Comparison of ENCODE assay signal across 8 cellular contexts in the genomic region with DNA sequence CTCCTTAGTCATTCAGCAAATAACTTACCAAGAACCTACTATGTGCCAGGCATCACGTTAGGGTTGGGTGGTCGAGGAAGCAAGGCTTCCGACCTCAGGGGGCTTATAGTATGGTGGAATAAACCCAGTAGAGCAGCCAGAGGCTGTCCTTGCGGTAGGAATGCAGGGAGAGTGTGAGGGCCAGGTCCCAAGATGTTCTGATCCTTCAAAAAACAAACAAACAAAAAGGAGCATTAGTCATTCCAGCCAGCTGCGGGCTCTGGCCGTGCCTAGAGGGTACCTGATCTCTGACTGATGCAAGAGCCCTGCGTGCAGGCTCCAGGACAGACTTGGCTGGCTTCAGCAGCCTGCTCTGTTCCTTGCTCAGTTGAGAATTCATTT. TPM values are rescaled to one million over a fixed set of nuclear protein-coding genes. Genes with fewer than 3 reads are reported as not detected.
A peak's percentile ranks its signal among the peaks of the same experiment; 100 is the strongest.
DNase-seq lines count a peak whose midpoint lies in the region; ATAC-seq and TF ChIP-seq lines count a peak whose summit lies in the region.

No MANE protein-coding gene starts in this region.

- H3K4me3 ChIP-seq in Loucy (ENCODE audit: low read length, poor library complexity, severe bottlenecking): no peak overlapping the region

- no peaks in the 10 kb centered on the region for H4K20me1 ChIP-seq in Loucy (ENCODE audit: insufficient read depth, low read length, poor library complexity, severe bottlenecking)

- no peaks in the 10 kb centered on the region for H3K27me3 ChIP-seq in Loucy (ENCODE audit: insufficient read depth, low read length, poor library complexity, severe bottlenecking)

- H3K9me2 ChIP-seq in Loucy (replicated peaks; ENCODE audit: low read depth, low read length): no peaks in the 10 kb centered on the region

- H3K27ac Mint-ChIP-seq in CD14-positive monocyte (peak overlapping the region; percentile 92 to 96 (median 94)), MCF 10A (ENCODE audit: low read depth, unreplicated experiment) (peak overlapping the region; percentile 98), naive B cell (peak overlapping the region in 4 of 6 donors; percentile 5 to 78 (median 23))

- BruUV-seq in MCF 10A (replicated peaks; lab: Mats Ljungman, UMichigan): no TSS peak

- no peak overlapping the region for H3K4me3 Mint-ChIP-seq in CD14-positive monocyte
- H3K4me3 Mint-ChIP-seq in MCF 10A (ENCODE audit: unreplicated experiment): peak overlapping the region; percentile 59
- peak overlapping the region in 1 of 8 donors; percentile 38 for H3K4me3 Mint-ChIP-seq in naive B cell

- intact Hi-C loops in CD14-positive monocyte (cut with micrococcal nuclease): no loop called here
- intact Hi-C loops in MCF 10A (cut with micrococcal nuclease): loop anchor here (1.0 kb wide), 1 partner anchor 18 kb away; a partner anchor contains a TSS
- intact Hi-C loops in posterior vena cava (cut with DNase I): no loop called here

- CTCF ChIA-PET in MCF 10A (lab: Yijun Ruan, JAX): interaction anchor here (0.6 to 1.7 kb wide), 8 partner anchors 11 to 1224 kb away, joined by 3 to 11 read pairs (median 5); a partner anchor contains a TSS

- H3K4me1 Mint-ChIP-seq in CD14-positive monocyte (peaks cover 39% of the 10 kb centered on the region), MCF 10A (ENCODE audit: insufficient read depth, unreplicated experiment) (peaks cover 54% of the 10 kb centered on the region), naive B cell (peaks cover 7 to 14% (median 8%) of the 10 kb centered on the region in 3 donors)

- H3K9me3 ChIP-seq in Loucy (ENCODE audit: insufficient read depth, low read depth, low read length): no peaks in the 10 kb centered on the region

- POLR2A ChIA-PET in MCF 10A (lab: Yijun Ruan, JAX): interaction anchor here (0.7 to 18.5 kb wide), 14 partner anchors 7 to 1769 kb away, joined by 3 to 555 read pairs (median 4); a partner anchor contains a TSS

- peak overlapping the region; percentile 56 for H3K9ac ChIP-seq in Loucy (ENCODE audit: low read depth, low read length, poor library complexity, severe bottlenecking)

- H3K27me3 Mint-ChIP-seq in CD14-positive monocyte (ENCODE audit: low read depth in 3 of 3): peaks cover 0 to 3% (median 0%) of the 10 kb centered on the region in 3 donors
- H3K27me3 Mint-ChIP-seq in MCF 10A (ENCODE audit: insufficient read depth, unreplicated experiment): no peaks in the 10 kb centered on the region
- H3K27me3 Mint-ChIP-seq in naive B cell: no peaks in the 10 kb centered on the region

- ATAC-seq in naive B cell (ENCODE audit: low read depth in 2 of 2) (no peak), HG03469 (IDR thresholded peaks at IDR 0.05; ENCODE audit: unreplicated experiment) (no peak), GM19395 (IDR thresholded peaks at IDR 0.05; ENCODE audit: unreplicated experiment) (no peak)

- no peak for DNase-seq in CD14-positive monocyte (ENCODE audit: low spot score)
- DNase-seq in MCF 10A (ENCODE audit: unreplicated experiment): peak; percentile 96
- no peak for DNase-seq in naive B cell
- DNase-seq in posterior vena cava (ENCODE audit: low spot score): no peak
- no peak for DNase-seq in foreskin melanocyte

- TF ChIP-seq CTCF in CD14-positive monocyte (IDR thresholded peaks at IDR 0.05) (no peak), Loucy (conservative IDR thresholded peaks at IDR 0.05; ENCODE audit: low read length) (no peak), MCF 10A (IDR thresholded peaks at IDR 0.05; ENCODE audit: unreplicated experiment) (peak; percentile 13)

- H3F3A ChIP-seq in Loucy (ENCODE audit: low read depth): no peaks in the 10 kb centered on the region

- H3K36me3 Mint-ChIP-seq in CD14-positive monocyte: peaks cover 28 to 39% of the 10 kb centered on the region in 2 donors
- H3K36me3 Mint-ChIP-seq in MCF 10A (ENCODE audit: insufficient read depth, unreplicated experiment): peaks cover 20% of the 10 kb centered on the region
- peaks cover 10 to 24% of the 10 kb centered on the region in 2 donors for H3K36me3 Mint-ChIP-seq in naive B cell

- no peaks in the 10 kb centered on the region for H3K79me2 ChIP-seq in Loucy (ENCODE audit: insufficient read depth, low read length)

- H3K4me1 ChIP-seq in Loucy (ENCODE audit: insufficient read depth, low read length, poor library complexity, severe bottlenecking): peaks cover 17% of the 10 kb centered on the region

- H3K9me3 Mint-ChIP-seq in CD14-positive monocyte (peaks cover 0 to 2% (median 0%) of the 10 kb centered on the region in 7 donors), MCF 10A (ENCODE audit: unreplicated experiment) (no peaks in the 10 kb centered on the region), naive B cell (no peaks in the 10 kb centered on the region)

- H3K36me3 ChIP-seq in Loucy (ENCODE audit: insufficient read depth, low read length): peaks cover 2% of the 10 kb centered on the region; the same call in 1 of the 2 replicates

- peak overlapping the region; percentile 45 for H3K4me2 ChIP-seq in Loucy (ENCODE audit: low read depth, low read length, poor library complexity, severe bottlenecking)

- H2AFZ ChIP-seq in Loucy (ENCODE audit: low read length): no peak overlapping the region

RNA-seq across cellular contexts. Expression of a gene that starts 18.2 kb away (rescaled TPM):
- polyA plus RNA-seq in CD14-positive monocyte: 10 to 100 TPM; 10.4 to 14.3 TPM
- total RNA-seq in MCF 10A (2022): 13.8 and 17.6 TPM in 2 replicates
- polyA plus RNA-seq in naive B cell (ENCODE audit: low read depth in 6 of 6): 10 to 100 TPM in 5 of 6 donors, 1 to 10 TPM in 1; 7.8 to 27.8 (median 16.7) TPM
- 10 to 100 TPM; 11.1 to 16.8 TPM for total RNA-seq in posterior vena cava

RNA-seq across cellular contexts. Expression of a gene that starts 18.3 kb away (rescaled TPM):
- polyA plus RNA-seq in CD14-positive monocyte (1 to 10 TPM; 2.5 to 3.7 TPM), naive B cell (ENCODE audit: low read depth in 6 of 6) (10 to 100 TPM in 1 of 6 donors, 1 to 10 TPM in 5; 4.2 to 10.6 (median 7.3) TPM)
- total RNA-seq in MCF 10A (2022) (35.0 and 37.9 TPM in 2 replicates), posterior vena cava (10 to 100 TPM; 46.6 to 49.5 TPM)

Comparison
In these comparisons a context has a peak if more than half of its experiments do, and no peak if none do; other contexts are left out.
1. H3K27ac Mint-ChIP-seq: peak in every context shown above with its lines; median percentile 98 in MCF 10A; 94 in CD14-positive monocyte; 23 in naive B cell.